Comparison of ENCODE assay signal across 25 cellular contexts in genomic region chr20:4109587-4109986, GRCh38. TPM values are rescaled to one million over a fixed set of nuclear protein-coding genes. Genes with fewer than 3 reads are reported as not detected.
DNase-seq lines count a peak whose midpoint lies in the region; ATAC-seq, FAIRE-seq and TF ChIP-seq lines count a peak whose summit lies in the region.
"Had no signal": no experiment of that assay in that cellular context is flagged by ENCODE, and none has a peak within 500 bp of the region (broad histone marks: within the 10 kb centered on the region; RNA-seq: fewer than 3 reads in every experiment).

No MANE protein-coding gene starts in this region.

- ATAC-seq in HepG2, result no peak
- ATAC-seq in right lobe of liver, result no peak
- ATAC-seq in activated naive CD8-positive, alpha-beta T cell treated with anti-CD3 and anti-CD28 coated beads, Interleukin-2, amount 10 ng/mL, durations not matched to agents 7 days and 5 days (ENCODE audit: low read depth), result no peak
- ATAC-seq in stimulated activated naive CD8-positive, alpha-beta T cell treated with anti-CD3 and anti-CD28 coated beads, Interleukin-15, amount 100 ng/mL, for 72 hours, result no peak
- no peak for ATAC-seq in GM19463 (IDR thresholded peaks at IDR 0.05; ENCODE audit: unreplicated experiment)
- no peak for ATAC-seq in HG03196 (IDR thresholded peaks at IDR 0.05; ENCODE audit: unreplicated experiment)

- H3K4me1 ChIP-seq in HepG2 (ENCODE audit: insufficient read depth, low read length) (peaks cover 48% of the 10 kb centered on the region), right lobe of liver (peaks cover 0 to 2% (median 0%) of the 10 kb centered on the region in 4 donors), colonic mucosa (peaks cover 15% of the 10 kb centered on the region)
- H3K4me1 ChIP-seq: SJSA1 had no signal

- TF ChIP-seq EP300 in HepG2 (IDR thresholded peaks at IDR 0.05; ENCODE audit: low read depth in 2 of 2, low read length in 2 of 2) (no peak), HepG2 (CRISPR knock-in tag; IDR thresholded peaks at IDR 0.05; ENCODE audit: borderline replicate concordance) (no peak)

- TF ChIP-seq RAD21 in HepG2 (CRISPR knock-in tag; IDR thresholded peaks at IDR 0.05), result no peak

- in situ Hi-C loops in HepG2 (cut with HindIII; ENCODE audit: extremely low pct_ligation_motif_present, low pct_unique_long_range_greater_than_20kb), result no loop called here

- no TSS peak for BruUV-seq in HepG2 (replicated peaks; lab: Mats Ljungman, UMichigan)

- CTCF ChIA-PET in HepG2 (lab: Yijun Ruan, JAX; ENCODE audit: low intra/inter-chr PET ratio, low total read pairs), result interaction anchor here (1.2 to 2.3 kb wide), 3 partner anchors 85 to 483 kb away, joined by 3 to 42 read pairs (median 11); no protein-coding TSS in a partner anchor

- H3K9ac ChIP-seq in HepG2 (ENCODE audit: insufficient read depth, low read depth, low read length) (no peak overlapping the region), colonic mucosa (ENCODE audit: low read depth in 2 of 2, low read length in 2 of 2) (no peak overlapping the region)

- H3K9me3 ChIP-seq in HepG2 (ENCODE audit: low read length) (no peaks in the 10 kb centered on the region), right lobe of liver (no peaks in the 10 kb centered on the region), colonic mucosa (no peaks in the 10 kb centered on the region)
- H3K9me3 ChIP-seq: SJSA1 had no signal

- H3K36me3 ChIP-seq in HepG2 (replicated peaks in 1 of 2; ENCODE audit: control insufficient read depth in 1 of 2, insufficient read depth in 2 of 2, low read length in 2 of 2), result no peaks in the 10 kb centered on the region
- no peaks in the 10 kb centered on the region for H3K36me3 ChIP-seq in right lobe of liver
- no peaks in the 10 kb centered on the region for H3K36me3 ChIP-seq in colonic mucosa
- H3K36me3 ChIP-seq: SJSA1 had no signal

- H3K4me3 ChIP-seq in HepG2 (replicated peaks in 1 of 3; ENCODE audit: insufficient read depth in 1 of 3, low read depth in 2 of 3, low read length in 3 of 3), result no peak overlapping the region
- H3K4me3 ChIP-seq in right lobe of liver, result no peak overlapping the region
- H3K4me3 ChIP-seq in colonic mucosa, result no peak overlapping the region
- H3K4me3 ChIP-seq: SJSA1, smooth muscle cell had no signal

- TF ChIP-seq POLR2A in HepG2 (IDR thresholded peaks at IDR 0.05; ENCODE audit: insufficient read depth in 1 of 2, low read depth in 2 of 2, low read length in 2 of 2) (no peak), right lobe of liver (IDR thresholded peaks at IDR 0.05) (no peak)

- no peak overlapping the region for H3K4me2 ChIP-seq in HepG2 (ENCODE audit: low read depth, low read length)

- FAIRE-seq in HepG2 (lab: Jason Lieb, UNC), result no peak
- FAIRE-seq: colon, endometrium, GM19239 had no signal

- POLR2A ChIA-PET in HepG2 (lab: Yijun Ruan, JAX), result interaction anchor here (1.0 to 2.1 kb wide), 4 partner anchors 26 to 59 kb away, joined by 5 to 17 read pairs (median 8); no protein-coding TSS in a partner anchor
- POLR2A ChIA-PET in activated naive CD8-positive, alpha-beta T cell treated with anti-CD3 and anti-CD28 coated beads, Interleukin-2, amount 10 ng/mL, durations not matched to agents 7 days and 5 days (lab: Charles Lee), result no interaction called here

- no peak overlapping the region for H2AFZ ChIP-seq in HepG2 (ENCODE audit: low read length)

- H3K27ac Mint-ChIP-seq in activated naive CD8-positive, alpha-beta T cell treated with anti-CD3 and anti-CD28 coated beads, Interleukin-2, amount 10 ng/mL, durations not matched to agents 7 days and 5 days, result peak overlapping the region; percentile 83
- H3K27ac Mint-ChIP-seq in stimulated activated naive CD8-positive, alpha-beta T cell treated with anti-CD3 and anti-CD28 coated beads, Interleukin-15, amount 100 ng/mL, for 72 hours, result peak overlapping the region; percentile 92 to 98
- H3K27ac Mint-ChIP-seq: activated naive CD8-positive, alpha-beta T cell; type B pancreatic cell had no signal

- H3K27me3 Mint-ChIP-seq in activated naive CD8-positive, alpha-beta T cell treated with anti-CD3 and anti-CD28 coated beads, Interleukin-2, amount 10 ng/mL, durations not matched to agents 7 days and 5 days, result no peaks in the 10 kb centered on the region
- H3K27me3 Mint-ChIP-seq in stimulated activated naive CD8-positive, alpha-beta T cell treated with anti-CD3 and anti-CD28 coated beads, Interleukin-15, amount 100 ng/mL, for 72 hours, result peaks cover 8% of the 10 kb centered on the region

- no peak overlapping the region for H3K27ac ChIP-seq in HepG2 (ENCODE audit: extremely low read length, insufficient read depth, low read length)
- no peak overlapping the region for H3K27ac ChIP-seq in right lobe of liver
- H3K27ac ChIP-seq in colonic mucosa, result no peak overlapping the region
- H3K27ac ChIP-seq: SJSA1 had no signal

- H3K36me3 Mint-ChIP-seq in activated naive CD8-positive, alpha-beta T cell treated with anti-CD3 and anti-CD28 coated beads, Interleukin-2, amount 10 ng/mL, durations not matched to agents 7 days and 5 days, result no peaks in the 10 kb centered on the region
- H3K36me3 Mint-ChIP-seq: activated naive CD8-positive, alpha-beta T cell; brain; type B pancreatic cell had no signal

- no peaks in the 10 kb centered on the region for H3K9me3 Mint-ChIP-seq in activated naive CD8-positive, alpha-beta T cell treated with anti-CD3 and anti-CD28 coated beads, Interleukin-2, amount 10 ng/mL, durations not matched to agents 7 days and 5 days
- H3K9me3 Mint-ChIP-seq in stimulated activated naive CD8-positive, alpha-beta T cell treated with anti-CD3 and anti-CD28 coated beads, Interleukin-15, amount 100 ng/mL, for 72 hours, result no peaks in the 10 kb centered on the region
- H3K9me3 Mint-ChIP-seq: activated CD4-positive, alpha-beta memory T cell treated with anti-CD3 and anti-CD28 coated beads, Interleukin-2, amount 10 ng/mL, durations not matched to agents 7 days and 5 days; activated T-helper 1 cell treated with anti-CD3 and anti-CD28 coated beads, Interleukin-12 subunit alpha, Interleukin-12 subunit beta, Interleukin-2, Interleukin-4 antibody, amounts not matched to agents 30 ng/mL and 10 ng/mL and 1 ng/mL, durations not matched to agents 14 hours and 24 hours and 36 hours; brain; neural crest cell; T-helper 2 cell treated with Interferon-gamma antibody and Interleukin-4, amounts not matched to agents 5 μg/mL and 100 μg/mL, for 36 hours; type B pancreatic cell had no signal

- intact Hi-C loops in HepG2 (cut with micrococcal nuclease; ENCODE audit: unreplicated experiment) (no loop called here), right lobe of liver (cut with DNase I) (no loop called here), colonic mucosa (cut with DNase I) (no loop called here)

- no peak for DNase-seq in HepG2 (ENCODE audit: low spot score)
- DNase-seq in right lobe of liver, result no peak
- DNase-seq in NCI-H2029 treated with DMSO at 0.1 percent for 48 hours (lab: John Stamatoyannopoulos, UW), result peak; percentile 43
- no peak for DNase-seq in activated naive CD8-positive, alpha-beta T cell treated with anti-CD3 and anti-CD28 coated beads, Interleukin-2, amount 10 ng/mL, durations not matched to agents 7 days and 5 days
- no peak for DNase-seq in stimulated activated naive CD8-positive, alpha-beta T cell treated with anti-CD3 and anti-CD28 coated beads, Interleukin-15, amount 100 ng/mL, for 72 hours
- no peak for DNase-seq in colonic mucosa
- DNase-seq: activated CD4-positive, alpha-beta memory T cell treated with anti-CD3 and anti-CD28 coated beads, Interleukin-2, amount 10 ng/mL, durations not matched to agents 7 days and 5 days; AML-193; H7; NCI-H1105 treated with DMSO at 0.1 percent for 48 hours; OCI-M1; stimulated activated CD4-positive, alpha-beta T cell treated with anti-CD3 and anti-CD28 coated beads, Interleukin-4, amount 100 ng/mL, for 24 hours had no signal

- H3K27me3 ChIP-seq in HepG2 (ENCODE audit: control insufficient read depth in 1 of 2, insufficient read depth in 2 of 2, low read length in 2 of 2) (peaks cover 7 to 43% of the 10 kb centered on the region in 2 experiments; a peak in 4 of 5 replicates), right lobe of liver (no peaks in the 10 kb centered on the region), colonic mucosa (no peaks in the 10 kb centered on the region)
- H3K27me3 ChIP-seq: SJSA1 had no signal

- TF ChIP-seq CTCF in HepG2 (CRISPR knock-in tag; IDR thresholded peaks at IDR 0.05), result no peak
- no peak for TF ChIP-seq CTCF in right lobe of liver (IDR thresholded peaks at IDR 0.05)
- TF ChIP-seq CTCF in colonic mucosa (IDR thresholded peaks at IDR 0.05), result no peak

- 94% methylated on average over 5 of the region's 5 CpGs for WGBS in HepG2 (ENCODE audit: low lambda C conversion rate)
- 40% methylated on average over 1 of the region's 5 CpGs for WGBS in right lobe of liver (ENCODE audit: insufficient coverage, low coverage, low lambda C conversion rate, missing lambda C conversion rate)

- H3K4me1 Mint-ChIP-seq in activated naive CD8-positive, alpha-beta T cell treated with anti-CD3 and anti-CD28 coated beads, Interleukin-2, amount 10 ng/mL, durations not matched to agents 7 days and 5 days, result peaks cover 21% of the 10 kb centered on the region
- peaks cover 29% of the 10 kb centered on the region for H3K4me1 Mint-ChIP-seq in stimulated activated naive CD8-positive, alpha-beta T cell treated with anti-CD3 and anti-CD28 coated beads, Interleukin-15, amount 100 ng/mL, for 72 hours

- no peaks in the 10 kb centered on the region for H4K20me1 ChIP-seq in HepG2 (ENCODE audit: insufficient read depth, low read length)

- no peak overlapping the region for H3K4me3 Mint-ChIP-seq in activated naive CD8-positive, alpha-beta T cell treated with anti-CD3 and anti-CD28 coated beads, Interleukin-2, amount 10 ng/mL, durations not matched to agents 7 days and 5 days
- H3K4me3 Mint-ChIP-seq in stimulated activated naive CD8-positive, alpha-beta T cell treated with anti-CD3 and anti-CD28 coated beads, Interleukin-15, amount 100 ng/mL, for 72 hours, result no peak overlapping the region
- H3K4me3 Mint-ChIP-seq: activated CD4-positive, alpha-beta memory T cell treated with anti-CD3 and anti-CD28 coated beads, Interleukin-2, amount 10 ng/mL, durations not matched to agents 7 days and 5 days; activated naive CD8-positive, alpha-beta T cell; activated T-helper 1 cell treated with anti-CD3 and anti-CD28 coated beads, Interleukin-12 subunit alpha, Interleukin-12 subunit beta, Interleukin-2, Interleukin-4 antibody, amounts not matched to agents 30 ng/mL and 10 ng/mL and 1 ng/mL, durations not matched to agents 14 hours and 24 hours and 36 hours; brain; neural crest cell; T-helper 2 cell treated with Interferon-gamma antibody and Interleukin-4, amounts not matched to agents 5 μg/mL and 100 μg/mL, for 36 hours; type B pancreatic cell had no signal

- H3K79me2 ChIP-seq in HepG2 (ENCODE audit: insufficient read depth, low read length), result no peaks in the 10 kb centered on the region

RNA-seq across cellular contexts. Expression of gene SMOX, which starts 39.0 kb away (rescaled TPM):
- 15.2 and 22.7 TPM in 2 replicates for total RNA-seq in HepG2 (2016; rRNA removed; fragmentation: Illumina TruSeq; extraction: Trizol)
- 6.1 and 6.3 TPM in 2 replicates for total RNA-seq in HepG2 (2016; cell fraction: cytosol; rRNA removed; fragmentation: Illumina TruSeq; extraction: Trizol; ENCODE audit: low read depth)
- total RNA-seq in HepG2 (2016; cell fraction: insoluble cytoplasmic fraction; rRNA removed; fragmentation: Illumina TruSeq; extraction: Trizol), result 15.6 and 22.2 TPM in 2 replicates
- 10.3 and 11.1 TPM in 2 replicates for total RNA-seq in HepG2 (2016; cell fraction: membrane; rRNA removed; fragmentation: Illumina TruSeq; extraction: Trizol)
- 12.0 and 12.7 TPM in 2 replicates for total RNA-seq in HepG2 (2016; cell fraction: nucleus; rRNA removed; fragmentation: Illumina TruSeq; extraction: Trizol)
- polyA plus RNA-seq in HepG2 (2011; rRNA removed), result 10.2 and 12.2 TPM in 2 replicates
- 9.3 and 16.7 TPM in 2 replicates for polyA plus RNA-seq in HepG2 (2011; cell fraction: cytosol; rRNA removed)
- 29.6 TPM in 2 replicates for polyA plus RNA-seq in HepG2 (2011; cell fraction: nucleus; rRNA removed)
- polyA plus RNA-seq in HepG2 (2012), result 13.2 and 25.9 TPM in 2 replicates
- polyA plus RNA-seq in HepG2 (2016; cell fraction: cytosol; fragmentation: Illumina TruSeq; extraction: Trizol; ENCODE audit: low read depth), result 5.0 and 6.4 TPM in 2 replicates
- polyA plus RNA-seq in HepG2 (2016; cell fraction: insoluble cytoplasmic fraction; fragmentation: Illumina TruSeq; extraction: Trizol; ENCODE audit: low read depth), result 19.3 and 21.5 TPM in 2 replicates
- polyA plus RNA-seq in HepG2 (2016; cell fraction: membrane; fragmentation: Illumina TruSeq; extraction: Trizol; ENCODE audit: low read depth), result 10.4 and 12.4 TPM in 2 replicates
- polyA plus RNA-seq in HepG2 (2016; cell fraction: nucleus; fragmentation: Illumina TruSeq; extraction: Trizol; ENCODE audit: insufficient read depth, low read depth), result 22.2 and 26.5 TPM in 2 replicates
- 17.6 and 18.8 TPM in 2 replicates for polyA minus RNA-seq in HepG2 (2011; rRNA and poly(A)+ RNA removed; ENCODE audit: low replicate concordance)
- 3.9 and 5.8 TPM in 2 replicates for polyA minus RNA-seq in HepG2 (2011; cell fraction: cytosol; rRNA and poly(A)+ RNA removed)
- 8.5 and 10.0 TPM in 2 replicates for polyA minus RNA-seq in HepG2 (2011; cell fraction: nucleus; rRNA and poly(A)+ RNA removed)
- total RNA-seq in right lobe of liver, result 10 to 100 TPM in 1 of 6 experiments, 1 to 10 TPM in 4, under 1 TPM in 1; 0.95 to 11.7 (median 4.3) TPM
- total RNA-seq in activated naive CD8-positive, alpha-beta T cell treated with anti-CD3 and anti-CD28 coated beads, Interleukin-2, amount 10 ng/mL, durations not matched to agents 7 days and 5 days, result 1 to 10 TPM; 1.6 to 2.1 TPM
- 1 to 10 TPM; 5.4 to 7.7 TPM for total RNA-seq in colonic mucosa
